Comparison of ENCODE assay signal across 20 cellular contexts in genomic region chr17:74123866-74124265, GRCh38.
"Had no signal": no experiment of that assay in that cellular context is flagged by ENCODE, and none has a peak within 500 bp of the region (broad histone marks: within the 10 kb centered on the region; RNA-seq: fewer than 3 reads in every experiment).

No MANE protein-coding gene starts in this region.

- H3K27ac Mint-ChIP-seq: activated CD8-positive, alpha-beta T cell treated with anti-CD3 and anti-CD28 coated beads, Interleukin-2, amount 10 ng/mL, durations not matched to agents 7 days and 5 days; activated naive CD4-positive, alpha-beta T cell treated with anti-CD3 and anti-CD28 coated beads, Interleukin-2, amount 50 U/mL, for 72 hours; activated T-helper 17 cell treated with anti-CD3 and anti-CD28 coated beads, Interleukin-2, amount 50 U/mL, for 72 hours; effector memory CD8-positive, alpha-beta T cell; memory B cell; naive thymus-derived CD4-positive, alpha-beta T cell had no signal

- H3K36me3 ChIP-seq: ascending aorta, esophagus squamous epithelium, gastrocnemius medialis, prostate gland, tibial artery had no signal

- H3K4me3 Mint-ChIP-seq: activated CD8-positive, alpha-beta T cell treated with anti-CD3 and anti-CD28 coated beads, Interleukin-2, amount 10 ng/mL, durations not matched to agents 7 days and 5 days; activated T-helper 17 cell treated with anti-CD3 and anti-CD28 coated beads, Interleukin-2, amount 50 U/mL, for 72 hours; effector memory CD8-positive, alpha-beta T cell; memory B cell; naive thymus-derived CD4-positive, alpha-beta T cell had no signal

- H3K9me3 ChIP-seq: ascending aorta, gastrocnemius medialis, prostate gland, tibial artery had no signal

- ATAC-seq: activated CD8-positive, alpha-beta T cell treated with anti-CD3 and anti-CD28 coated beads, Interleukin-2, amount 10 ng/mL, durations not matched to agents 7 days and 5 days; activated naive CD4-positive, alpha-beta T cell treated with anti-CD3 and anti-CD28 coated beads, Interleukin-2, amount 50 U/mL, for 72 hours; activated T-helper 17 cell treated with anti-CD3 and anti-CD28 coated beads, Interleukin-2, amount 50 U/mL, for 72 hours; effector memory CD8-positive, alpha-beta T cell; gastrocnemius medialis; naive thymus-derived CD4-positive, alpha-beta T cell; stimulated activated naive CD8-positive, alpha-beta T cell treated with anti-CD3 and anti-CD28 coated beads, Interleukin-15, Interleukin-2, amounts not matched to agents 100 U/mL and 50 U/mL, for 24 hours had no signal

- H3K36me3 Mint-ChIP-seq: activated naive CD4-positive, alpha-beta T cell treated with anti-CD3 and anti-CD28 coated beads, Interleukin-2, amount 50 U/mL, for 72 hours had no signal

- H3K27ac ChIP-seq: ascending aorta, esophagus squamous epithelium, gastrocnemius medialis, prostate gland, tibial artery had no signal

- H3K27me3 ChIP-seq: ascending aorta had no signal

- H3K4me1 ChIP-seq: ascending aorta, gastrocnemius medialis, prostate gland, tibial artery had no signal

- DNase-seq: activated CD4-positive, alpha-beta T cell treated with anti-CD3 and anti-CD28 coated beads for 1 hour; activated CD4-positive, alpha-beta T cell treated with anti-CD3 and anti-CD28 coated beads, Interleukin-2, amount 50 U/mL, for 1 hour; activated CD8-positive, alpha-beta T cell treated with anti-CD3 and anti-CD28 coated beads, Interleukin-2, amount 10 ng/mL, durations not matched to agents 7 days and 5 days; activated T-cell treated with anti-CD3 and anti-CD28 coated beads, Interleukin-2, amount 50 U/mL, for 1 hour; central memory CD4-positive, alpha-beta T cell; effector memory CD8-positive, alpha-beta T cell; esophagus squamous epithelium; gastrocnemius medialis; left cardiac atrium; naive thymus-derived CD4-positive, alpha-beta T cell; stimulated activated CD4-positive, alpha-beta T cell treated with anti-CD3 and anti-CD28 coated beads, Interleukin-12 subunit alpha, Interleukin-12 subunit beta, amount 100 ng/mL, for 4 hours; stimulated activated CD4-positive, alpha-beta T cell treated with anti-CD3 and anti-CD28 coated beads, Interleukin-4, amount 100 ng/mL, for 4 hours; stimulated activated naive CD8-positive, alpha-beta T cell treated with anti-CD3 and anti-CD28 coated beads, Interleukin-15, Interleukin-2, amounts not matched to agents 100 U/mL and 50 U/mL, for 24 hours; T-helper 1 cell; tibial artery had no signal

- H3K4me3 ChIP-seq: ascending aorta, esophagus squamous epithelium, gastrocnemius medialis, prostate gland, tibial artery had no signal

- H3K9me3 Mint-ChIP-seq: activated naive CD4-positive, alpha-beta T cell treated with anti-CD3 and anti-CD28 coated beads, Interleukin-2, amount 50 U/mL, for 72 hours; effector memory CD8-positive, alpha-beta T cell had no signal
